8 cellular contexts compared by ENCODE assay signal in genomic region chrX:146448791-146449190, GRCh38.
"Had no signal": no experiment of that assay in that cellular context is flagged by ENCODE, and none has a peak within 500 bp of the region (broad histone marks: within the 10 kb centered on the region; RNA-seq: fewer than 3 reads in every experiment).

No MANE protein-coding gene starts in this region.

- H3K4me3 ChIP-seq: GM12878 had no signal

- FAIRE-seq: G401.6, GM12878, GM12891, GM12892, GM18507, GM19239 had no signal

- ATAC-seq: GM12878 had no signal

- DNase-seq: GDM1, GF-D8 had no signal
